ENCODE assay signal across 12 cellular contexts in genomic region chr18:73462092-73462491, GRCh38.
DNase-seq lines count a peak whose midpoint lies in the region; ATAC-seq and TF ChIP-seq lines count a peak whose summit lies in the region.
"Had no signal": no experiment of that assay in that cellular context is flagged by ENCODE, and none has a peak within 500 bp of the region (broad histone marks: within the 10 kb centered on the region; RNA-seq: fewer than 3 reads in every experiment).

No MANE protein-coding gene starts in this region.

- H3K4me3 ChIP-seq in A673 (ENCODE audit: low read depth, low read length, poor library complexity, severe bottlenecking), result no peak overlapping the region
- H3K4me3 ChIP-seq in astrocyte of the spinal cord (ENCODE audit: low read depth, low read length), result no peak overlapping the region
- no peak overlapping the region for H3K4me3 ChIP-seq in HAP-1

- POLR2A ChIA-PET in A673 (lab: Charles Lee; ENCODE audit: low non-redundant PET), result no interaction called here

- CTCF ChIA-PET in A673 (lab: Charles Lee), result no interaction called here

- no TSS peak for BruUV-seq in A673 (replicated peaks; lab: Mats Ljungman, UMichigan)

- intact Hi-C loops in A673 (cut with micrococcal nuclease; ENCODE audit: unreplicated experiment), result no loop called here

- H3K27me3 ChIP-seq in A673 (replicated peaks; ENCODE audit: insufficient read depth, low read depth, low read length, poor library complexity), result no peaks in the 10 kb centered on the region
- H3K27me3 ChIP-seq in HAP-1 (ENCODE audit: low read depth), result no peaks in the 10 kb centered on the region

- in situ Hi-C loops in astrocyte of the spinal cord (cut with HindIII; ENCODE audit: low sequenced_read_pairs), result no loop called here
- in situ Hi-C loops in HAP-1 (cut with MboI; ENCODE audit: low sequenced_read_pairs), result no loop called here

- TF ChIP-seq CTCF in A673 (conservative IDR thresholded peaks at IDR 0.05; ENCODE audit: low read depth, low read length), result no peak
- no peak for TF ChIP-seq CTCF in astrocyte of the spinal cord (IDR thresholded peaks at IDR 0.05; ENCODE audit: low read depth, low read length)

- no peaks in the 10 kb centered on the region for H3K36me3 ChIP-seq in A673 (ENCODE audit: insufficient read depth, low read length, poor library complexity, severe bottlenecking)
- H3K36me3 ChIP-seq in HAP-1 (replicated peaks), result no peaks in the 10 kb centered on the region

- H3K4me1 ChIP-seq in A673 (ENCODE audit: insufficient read depth, low read length, poor library complexity, severe bottlenecking) (peaks cover 7% of the 10 kb centered on the region), HAP-1 (no peaks in the 10 kb centered on the region)

- H3K9me3 ChIP-seq in A673 (ENCODE audit: low read depth, low read length, poor library complexity, severe bottlenecking) (no peaks in the 10 kb centered on the region), HAP-1 (no peaks in the 10 kb centered on the region)

- no peak for ATAC-seq in HG02588 (IDR thresholded peaks at IDR 0.05; ENCODE audit: unreplicated experiment)
- ATAC-seq: CD8-positive, alpha-beta T cell; naive thymus-derived CD4-positive, alpha-beta T cell had no signal

- peak overlapping the region; percentile 30 for H3K27ac ChIP-seq in A673 (ENCODE audit: low read depth, low read length, poor library complexity, severe bottlenecking)

- peak; percentile 59 for DNase-seq in A673 (ENCODE audit: low spot score)
- peak; percentile 45 for DNase-seq in ELR (ENCODE audit: low read depth)
- peak; percentile 91 for DNase-seq in astrocyte of the spinal cord (ENCODE audit: low read depth, low spot score)
- DNase-seq in left kidney (ENCODE audit: low read depth, low spot score), result peak; percentile 10
- DNase-seq in kidney tubule cell (ENCODE audit: low spot score), result no peak
- DNase-seq in cerebellum (ENCODE audit: low spot score), result no peak
- no peak for DNase-seq in HAP-1 (ENCODE audit: low spot score in 2 of 2)
- DNase-seq: amniotic stem cell; CD8-positive, alpha-beta T cell; naive thymus-derived CD4-positive, alpha-beta T cell; stimulated activated CD8-positive, alpha-beta memory T cell treated with anti-CD3 and anti-CD28 coated beads, Interleukin-4, amount 100 ng/mL, for 48 hours had no signal

Comparison
In these comparisons a context has a peak if more than half of its experiments do, and no peak if none do; other contexts are left out.
1. DNase-seq: peak in A673 (single experiment), ELR (single experiment), astrocyte of the spinal cord (single experiment) and left kidney (single experiment); none in kidney tubule cell (single experiment), cerebellum (single experiment) and HAP-1 (0 of 2).